In the genomic region with DNA sequence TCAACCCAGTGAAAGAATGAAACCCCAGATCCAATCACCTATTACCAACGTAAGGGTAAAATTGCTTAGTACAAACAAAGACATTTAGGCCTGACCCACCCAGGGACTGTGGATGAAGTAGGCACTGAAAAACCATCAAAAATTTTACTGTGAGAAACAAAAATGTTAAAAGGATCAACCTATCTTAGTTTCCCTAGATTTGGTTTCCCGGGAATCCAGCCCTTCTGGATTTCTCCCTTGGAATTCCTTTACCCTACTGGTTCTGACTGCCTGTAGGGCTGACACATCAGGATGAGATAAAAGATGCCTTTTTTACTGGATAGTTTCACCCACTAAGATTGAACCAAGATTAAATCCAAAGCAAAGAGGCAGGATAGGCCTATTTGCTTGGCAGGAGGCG, we compare ENCODE assay signal across 18 cellular contexts.
DNase-seq lines count a peak whose midpoint lies in the region.
"Had no signal": no experiment of that assay in that cellular context is flagged by ENCODE, and none has a peak within 500 bp of the region (broad histone marks: within the 10 kb centered on the region; RNA-seq: fewer than 3 reads in every experiment).

No MANE protein-coding gene starts in this region.

- no peaks in the 10 kb centered on the region for H3K79me1 ChIP-seq in mesendoderm (ENCODE audit: low read length)
- peaks cover 12% of the 10 kb centered on the region for H3K79me1 ChIP-seq in trophoblast cell (ENCODE audit: low read length)

- H2BK12ac ChIP-seq in trophoblast cell (ENCODE audit: low read length), result no peak overlapping the region

- H3K9ac ChIP-seq in mesendoderm (ENCODE audit: low read length), result no peak overlapping the region
- no peak overlapping the region for H3K9ac ChIP-seq in trophoblast cell (ENCODE audit: low read length)

- no peak overlapping the region for H2BK5ac ChIP-seq in mesendoderm (ENCODE audit: low read length)
- H2BK5ac ChIP-seq in trophoblast cell (ENCODE audit: low read depth, low read length, poor library complexity), result no peak overlapping the region

- H3K14ac ChIP-seq in trophoblast cell (ENCODE audit: low read length), result no peak overlapping the region

- no peaks in the 10 kb centered on the region for H3K9me3 ChIP-seq in trophoblast cell (ENCODE audit: insufficient read depth, low read depth, low read length)
- H3K9me3 ChIP-seq: BE2C, Caco-2 had no signal

- DNase-seq in ELF-1 (ENCODE audit: low read depth, low spot score), result peak; percentile 21
- DNase-seq in NCI-H226, result peak; percentile 32
- DNase-seq in mesendoderm, result peak; percentile 65
- DNase-seq in trophoblast cell, result peak; percentile 84 to 96
- no peak for DNase-seq in C1 segment of cervical spinal cord (lab: John Stamatoyannopoulos, UW)
- DNase-seq in GM03348 (ENCODE audit: low spot score), result no peak
- DNase-seq in midbrain (lab: John Stamatoyannopoulos, UW), result no peak
- DNase-seq: ACHN; BE2C; Caco-2; CD4-positive, alpha-beta T cell; GF-D8; GOT3; H7; HFFc6 had no signal

- H3K4me2 ChIP-seq in mesendoderm (ENCODE audit: low read length) (no peak overlapping the region), trophoblast cell (ENCODE audit: low read length) (no peak overlapping the region)

- no CpG with 5 or more reads among the region's 3 CpGs for WGBS in mesendoderm (ENCODE audit: extremely low coverage, insufficient coverage, low lambda C conversion rate)
- WGBS in trophoblast cell (ENCODE audit: extremely low coverage, insufficient coverage, insufficient read length), result no CpG with 5 or more reads among the region's 3 CpGs

- no peaks in the 10 kb centered on the region for H3K36me3 ChIP-seq in mesendoderm (ENCODE audit: control insufficient read depth, insufficient read depth, low read length)
- H3K36me3 ChIP-seq in trophoblast cell (ENCODE audit: control insufficient read depth in 1 of 2, insufficient read depth in 2 of 2, low read length in 2 of 2), result no peaks in the 10 kb centered on the region
- H3K36me3 ChIP-seq: BE2C had no signal

- no peak overlapping the region for H4K5ac ChIP-seq in mesendoderm (ENCODE audit: low read length)

- no peak overlapping the region for H2BK15ac ChIP-seq in mesendoderm (replicated peaks; ENCODE audit: low read depth)

- H4K91ac ChIP-seq in trophoblast cell (ENCODE audit: low read depth, low read length), result no peak overlapping the region

- H3K27me3 ChIP-seq in mesendoderm (ENCODE audit: insufficient read depth, low read length, poor library complexity), result no peaks in the 10 kb centered on the region
- H3K27me3 ChIP-seq in trophoblast cell (ENCODE audit: insufficient read depth, low read length), result no peaks in the 10 kb centered on the region
- H3K27me3 ChIP-seq: BE2C had no signal

- H2BK120ac ChIP-seq in mesendoderm (ENCODE audit: low read depth, low read length), result no peak overlapping the region
- peak overlapping the region; percentile 51 for H2BK120ac ChIP-seq in trophoblast cell (ENCODE audit: insufficient read depth, low read length, poor library complexity)

- H2AFZ ChIP-seq in trophoblast cell (ENCODE audit: insufficient read depth, low read length, poor library complexity), result no peak overlapping the region

- H3K4me1 ChIP-seq in mesendoderm (ENCODE audit: control insufficient read depth, low read depth, low read length) (peaks cover 3% of the 10 kb centered on the region), trophoblast cell (ENCODE audit: control insufficient read depth in 1 of 2, insufficient read depth in 2 of 2, low read length in 2 of 2) (peaks cover 8 to 9% of the 10 kb centered on the region in 2 experiments)
- H3K4me1 ChIP-seq: BE2C had no signal

- H3K79me2 ChIP-seq in mesendoderm (ENCODE audit: control insufficient read depth, insufficient read depth, low read length) (no peaks in the 10 kb centered on the region), trophoblast cell (ENCODE audit: control insufficient read depth, insufficient read depth, low read length, poor library complexity) (peaks cover 2% of the 10 kb centered on the region)

- H3K4ac ChIP-seq in mesendoderm (ENCODE audit: low read depth, low read length) (no peak overlapping the region), trophoblast cell (ENCODE audit: low read depth, low read length) (no peak overlapping the region)

- H4K8ac ChIP-seq in mesendoderm (ENCODE audit: low read depth, low read length) (no peak overlapping the region), trophoblast cell (ENCODE audit: low read depth, low read length) (no peak overlapping the region)

- H4K12ac ChIP-seq in trophoblast cell (ENCODE audit: low read depth, low read length), result no peak overlapping the region

- H3K18ac ChIP-seq in mesendoderm (ENCODE audit: low read length) (peak overlapping the region; percentile 51), trophoblast cell (ENCODE audit: low read length) (no peak overlapping the region)

- no peak overlapping the region for H3K4me3 ChIP-seq in mesendoderm (ENCODE audit: low read length)
- H3K4me3 ChIP-seq in trophoblast cell (ENCODE audit: low read depth, low read length), result no peak overlapping the region
- H3K4me3 ChIP-seq: GM12878 had no signal

- H3K23ac ChIP-seq in mesendoderm (ENCODE audit: low read length) (peak overlapping the region; percentile 9), trophoblast cell (ENCODE audit: low read length) (no peak overlapping the region)

- H2AK5ac ChIP-seq in mesendoderm (ENCODE audit: low read length), result no peak overlapping the region
- no peak overlapping the region for H2AK5ac ChIP-seq in trophoblast cell (ENCODE audit: low read length)

- no peak overlapping the region for H3K56ac ChIP-seq in mesendoderm (ENCODE audit: low read length)

- no peak overlapping the region for H3K27ac ChIP-seq in mesendoderm (ENCODE audit: low read depth, low read length)
- peak overlapping the region; percentile 76 for H3K27ac ChIP-seq in trophoblast cell (ENCODE audit: low read depth, low read length)
- H3K27ac ChIP-seq: C4-2B, HL-60 had no signal

Comparison
In these comparisons a context has a peak if more than half of its experiments do, and no peak if none do; other contexts are left out.
1. DNase-seq: peak in ELF-1 (single experiment), NCI-H226 (single experiment), mesendoderm (single experiment) and trophoblast cell (2 of 2); none in C1 segment of cervical spinal cord (0 of 14), GM03348 (single experiment) and midbrain (single experiment).